In the genomic region with DNA sequence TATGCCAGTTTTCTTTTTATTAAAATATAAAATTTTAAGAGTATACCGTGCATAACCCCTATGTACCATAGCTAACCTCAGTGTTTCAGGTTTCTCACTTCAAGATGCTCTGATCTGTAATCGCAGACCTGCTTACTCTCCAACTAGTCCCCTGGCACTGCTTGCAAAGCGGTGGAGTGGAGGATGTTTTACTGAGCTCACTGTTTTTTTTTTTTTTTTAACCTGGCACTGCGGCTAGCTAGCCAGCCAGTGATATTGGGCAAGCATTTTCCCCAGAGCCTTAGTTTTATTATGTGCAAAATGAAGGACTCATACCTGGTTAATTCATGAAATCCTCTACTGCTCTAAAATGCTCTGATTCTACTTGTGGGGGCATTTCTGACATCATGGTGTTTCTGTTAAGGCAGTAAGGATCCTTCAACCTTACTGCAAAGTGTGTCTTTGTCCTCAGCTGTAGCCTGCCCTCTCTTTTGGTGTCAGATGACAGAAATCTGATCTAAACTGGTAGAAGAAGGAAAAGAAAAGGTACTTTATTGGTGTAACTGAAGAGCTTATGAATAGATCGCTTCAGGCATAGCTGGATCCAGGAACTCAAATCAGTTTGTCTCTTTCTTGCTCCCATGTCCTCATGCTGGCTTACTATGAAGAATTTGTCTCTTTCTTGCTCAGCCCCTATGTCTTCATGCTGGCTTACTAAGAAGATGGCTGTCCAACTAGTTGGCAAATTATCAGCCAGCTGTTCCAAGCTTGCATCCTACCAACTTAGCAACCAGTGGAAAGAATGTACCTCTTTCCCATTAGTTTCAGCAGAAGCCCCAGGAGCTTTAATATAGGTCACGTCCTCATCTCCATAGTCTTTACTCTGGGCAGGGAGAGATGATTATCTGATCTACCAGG, we compare ENCODE assay signal across 17 cellular contexts. TPM values are rescaled to one million over a fixed set of nuclear protein-coding genes. Genes with fewer than 3 reads are reported as not detected.
DNase-seq lines count a peak whose midpoint lies in the region; FAIRE-seq and TF ChIP-seq lines count a peak whose summit lies in the region.
"Had no signal": no experiment of that assay in that cellular context is flagged by ENCODE, and none has a peak within 500 bp of the region (broad histone marks: within the 10 kb centered on the region; RNA-seq: fewer than 3 reads in every experiment).

No MANE protein-coding gene starts in this region.

- peak overlapping the region; percentile 14 for H3K27ac Mint-ChIP-seq in MCF 10A (ENCODE audit: low read depth, unreplicated experiment)
- H3K27ac Mint-ChIP-seq in activated naive CD4-positive, alpha-beta T cell treated with anti-CD3 and anti-CD28 coated beads for 36 hours, result no peak overlapping the region

- DNase-seq in MCF 10A (ENCODE audit: unreplicated experiment) (peak; percentile 78), breast epithelium (ENCODE audit: low spot score in 2 of 2) (no peak), SJCRH30 (peak; percentile 44 to 70), fibroblast of mammary gland (ENCODE audit: low read depth) (peak; percentile 83), urothelium cell line (ENCODE audit: low spot score) (peak; percentile 59), NCI-H1048 (lab: John Stamatoyannopoulos, UW) (no peak), NCI-H345 (lab: John Stamatoyannopoulos, UW) (no peak)
- DNase-seq in activated naive CD4-positive, alpha-beta T cell treated with anti-CD3 and anti-CD28 coated beads for 36 hours, result no peak
- DNase-seq: activated CD4-positive, alpha-beta T cell treated with anti-CD3 and anti-CD28 coated beads, Interleukin-2, amount 50 U/mL, for 4 hours; activated T-cell treated with anti-CD3 and anti-CD28 coated beads, Interleukin-2, amount 50 U/mL, for 48 hours; adrenal gland; cortex of kidney; KG1; NCI-H1694 treated with DMSO at 0.1 percent for 48 hours; small intestine had no signal

- H3K27me3 ChIP-seq in breast epithelium, result no peaks in the 10 kb centered on the region
- no peaks in the 10 kb centered on the region for H3K27me3 ChIP-seq in SJCRH30
- H3K27me3 ChIP-seq: adrenal gland had no signal

- intact Hi-C loops in MCF 10A (cut with micrococcal nuclease), result loop anchor here (1.0 to 5.0 kb wide), 2 partner anchors 114 to 345 kb away; partner anchors contain the start of gene SPDL1
- intact Hi-C loops in breast epithelium (cut with DNase I; ENCODE audit: low total_unique reads), result no loop called here
- intact Hi-C loops in activated naive CD4-positive, alpha-beta T cell treated with anti-CD3 and anti-CD28 coated beads for 36 hours (cut with micrococcal nuclease), result no loop called here

- no peaks in the 10 kb centered on the region for H3K27me3 Mint-ChIP-seq in MCF 10A (ENCODE audit: insufficient read depth, unreplicated experiment)
- H3K27me3 Mint-ChIP-seq in activated naive CD4-positive, alpha-beta T cell treated with anti-CD3 and anti-CD28 coated beads for 36 hours (ENCODE audit: low read depth), result no peaks in the 10 kb centered on the region

- FAIRE-seq in urothelium cell line (lab: Jason Lieb, UNC), result no peak
- FAIRE-seq: H1, small intestine, TTC549 had no signal

- TF ChIP-seq POLR2A in breast epithelium (IDR thresholded peaks at IDR 0.05), result no peak

- H3K9me3 ChIP-seq in breast epithelium, result no peaks in the 10 kb centered on the region
- H3K9me3 ChIP-seq in SJCRH30 (replicated peaks), result no peaks in the 10 kb centered on the region
- H3K9me3 ChIP-seq: adrenal gland had no signal

- no peaks in the 10 kb centered on the region for H3K36me3 Mint-ChIP-seq in MCF 10A (ENCODE audit: insufficient read depth, unreplicated experiment)
- peaks cover 56% of the 10 kb centered on the region for H3K36me3 Mint-ChIP-seq in activated naive CD4-positive, alpha-beta T cell treated with anti-CD3 and anti-CD28 coated beads for 36 hours (ENCODE audit: low read depth)

- H3K4me1 ChIP-seq in breast epithelium (no peaks in the 10 kb centered on the region), SJCRH30 (peaks cover 36% of the 10 kb centered on the region)
- H3K4me1 ChIP-seq: adrenal gland had no signal

- POLR2A ChIA-PET in MCF 10A (lab: Yijun Ruan, JAX), result interaction anchor here (0.6 to 1.6 kb wide), 5 partner anchors 8 to 808 kb away, joined by 3 to 4 read pairs (median 3); partner anchors contain the start of gene SPDL1

- no TSS peak for BruUV-seq in MCF 10A (replicated peaks; lab: Mats Ljungman, UMichigan)

- H3K4me3 ChIP-seq in breast epithelium, result no peak overlapping the region
- H3K4me3 ChIP-seq in SJCRH30, result no peak overlapping the region
- no peak overlapping the region for H3K4me3 ChIP-seq in fibroblast of mammary gland (ENCODE audit: control insufficient read depth, low read depth, low read length)
- H3K4me3 ChIP-seq: adrenal gland had no signal

- no peaks in the 10 kb centered on the region for H3K9me3 Mint-ChIP-seq in MCF 10A (ENCODE audit: unreplicated experiment)
- H3K9me3 Mint-ChIP-seq in activated naive CD4-positive, alpha-beta T cell treated with anti-CD3 and anti-CD28 coated beads for 36 hours, result no peaks in the 10 kb centered on the region

- CTCF ChIA-PET in MCF 10A (lab: Yijun Ruan, JAX), result interaction anchor here (0.5 to 6.4 kb wide), 20 partner anchors 9 to 1635 kb away, joined by 3 to 53 read pairs (median 3); no protein-coding TSS in a partner anchor
- CTCF ChIA-PET in activated naive CD4-positive, alpha-beta T cell treated with anti-CD3 and anti-CD28 coated beads for 36 hours (lab: Charles Lee), result interaction anchor here (0.6 kb wide), 1 partner anchor 159 kb away, joined by 4 read pairs; no protein-coding TSS in a partner anchor

- H3K36me3 ChIP-seq in breast epithelium (no peaks in the 10 kb centered on the region), SJCRH30 (no peaks in the 10 kb centered on the region)

- TF ChIP-seq CTCF in MCF 10A (IDR thresholded peaks at IDR 0.05; ENCODE audit: unreplicated experiment), result no peak
- no peak for TF ChIP-seq CTCF in breast epithelium (IDR thresholded peaks at IDR 0.05)
- TF ChIP-seq CTCF in fibroblast of mammary gland (conservative IDR thresholded peaks at IDR 0.05; ENCODE audit: control insufficient read depth, insufficient read depth, low read depth, low read length), result no peak

- H3K4me3 Mint-ChIP-seq in MCF 10A (ENCODE audit: unreplicated experiment), result peak overlapping the region; percentile 46
- no peak overlapping the region for H3K4me3 Mint-ChIP-seq in activated naive CD4-positive, alpha-beta T cell treated with anti-CD3 and anti-CD28 coated beads for 36 hours

- H3K27ac ChIP-seq in breast epithelium (no peak overlapping the region), SJCRH30 (peak overlapping the region; percentile 89)
- H3K27ac ChIP-seq: adrenal gland had no signal

- peaks cover 43% of the 10 kb centered on the region for H3K4me1 Mint-ChIP-seq in MCF 10A (ENCODE audit: insufficient read depth, unreplicated experiment)
- H3K4me1 Mint-ChIP-seq in activated naive CD4-positive, alpha-beta T cell treated with anti-CD3 and anti-CD28 coated beads for 36 hours (ENCODE audit: low read depth), result peaks cover 7% of the 10 kb centered on the region

RNA-seq across cellular contexts. Expression of gene DOCK2, which starts 59.8 kb away (rescaled TPM):
- total RNA-seq in MCF 10A (2022) (0.39 and 0.42 TPM in 2 replicates), breast epithelium (10 to 100 TPM; 13.4 to 43.8 (median 19.8) TPM)
- total RNA-seq in SJCRH30 (2014; rRNA removed; shearing (Covaris generic)), result 0.10 and 0.20 TPM in 2 replicates
- 100 to 1,000 TPM; 192 to 203 TPM for total RNA-seq in activated naive CD4-positive, alpha-beta T cell treated with anti-CD3 and anti-CD28 coated beads for 36 hours

Comparison
In these comparisons a context has a peak if more than half of its experiments do, and no peak if none do; other contexts are left out.
1. DNase-seq: peak in MCF 10A (single experiment), SJCRH30 (2 of 2), fibroblast of mammary gland (single experiment) and urothelium cell line (single experiment); none in breast epithelium (0 of 2), NCI-H1048 (single experiment), NCI-H345 (single experiment) and activated naive CD4-positive, alpha-beta T cell treated with anti-CD3 and anti-CD28 coated beads for 36 hours (single experiment).
2. RNA of gene DOCK2, which starts 59.8 kb away (total RNA-seq): 192 to 203 TPM in activated naive CD4-positive, alpha-beta T cell treated with anti-CD3 and anti-CD28 coated beads for 36 hours and 13.4 to 43.8 TPM in breast epithelium; 0.39 to 0.42 TPM in MCF 10A and 0.10 to 0.20 TPM in SJCRH30; every median in the first group is over 10 times any median in the second.